ENCODE assay signal across 8 cellular contexts in genomic region chr14:71143391-71144290, GRCh38.
A peak's percentile ranks its signal among the peaks of the same experiment; 100 is the strongest.
DNase-seq lines count a peak whose midpoint lies in the region; ATAC-seq, FAIRE-seq and TF ChIP-seq lines count a peak whose summit lies in the region.

No MANE protein-coding gene starts in this region.

- intact Hi-C loops in HepG2 (cut with micrococcal nuclease; ENCODE audit: unreplicated experiment): loop anchor here (5.0 kb wide), 1 partner anchor 179 kb away; the partner anchor contains the start of gene SIPA1L1

- CTCF ChIA-PET in AG04450 (lab: Charles Lee): interaction anchor here (0.8 to 3.9 kb wide), 3 partner anchors 23 to 712 kb away, joined by 4 to 48 read pairs (median 5); no protein-coding TSS in a partner anchor
- CTCF ChIA-PET in HepG2 (lab: Yijun Ruan, JAX; ENCODE audit: low intra/inter-chr PET ratio, low total read pairs): no interaction called here

- H3K36me3 ChIP-seq in HepG2 (replicated peaks in 1 of 2; ENCODE audit: control insufficient read depth in 1 of 2, insufficient read depth in 2 of 2, low read length in 2 of 2): no peaks in the 10 kb centered on the region

- H3K27ac ChIP-seq in AG04450 (ENCODE audit: low read depth, low read length): peak overlapping the region; percentile 95
- no peak overlapping the region for H3K27ac ChIP-seq in HepG2 (ENCODE audit: extremely low read length, insufficient read depth, low read length)

- WGBS in HepG2 (ENCODE audit: low lambda C conversion rate): 12% methylated on average over 9 of the region's 9 CpGs

- H4K20me1 ChIP-seq in HepG2 (ENCODE audit: insufficient read depth, low read length): no peaks in the 10 kb centered on the region

- peak overlapping the region; percentile 25 for H3K4me2 ChIP-seq in HepG2 (ENCODE audit: low read depth, low read length)

- peak; percentile 72 for FAIRE-seq in HepG2 (lab: Jason Lieb, UNC)

- H3K27me3 ChIP-seq in AG04450 (ENCODE audit: control insufficient read depth, insufficient read depth, low read length) (no peaks in the 10 kb centered on the region), HepG2 (ENCODE audit: control insufficient read depth in 1 of 2, insufficient read depth in 2 of 2, low read length in 2 of 2) (no peaks in the 10 kb centered on the region)

- POLR2A ChIA-PET in AG04450 (lab: Yijun Ruan, JAX): interaction anchor here (1.3 kb wide), 1 partner anchor 178 kb away, joined by 14 read pairs; the partner anchor contains the start of gene SIPA1L1
- POLR2A ChIA-PET in HepG2 (lab: Yijun Ruan, JAX): no interaction called here

- ATAC-seq in HepG2 (peak; percentile 70), HG03469 (IDR thresholded peaks at IDR 0.05; ENCODE audit: unreplicated experiment) (no peak)

- H3K9me3 ChIP-seq in AG04450 (ENCODE audit: control insufficient read depth, insufficient read depth, low read length) (no peaks in the 10 kb centered on the region; the same call in none of the 2 replicates), HepG2 (ENCODE audit: low read length) (peaks cover 7% of the 10 kb centered on the region; the same call in 1 of the 2 replicates)

- no TSS peak for BruUV-seq in HepG2 (replicated peaks; lab: Mats Ljungman, UMichigan)

- TF ChIP-seq EP300 in HepG2 (IDR thresholded peaks at IDR 0.05; ENCODE audit: low read depth in 2 of 2, low read length in 2 of 2): peak in 1 of 2 experiments; percentile 47; a peak in 2 of 4 replicates
- peak; percentile 54; the same call in 1 of the 2 replicates for TF ChIP-seq EP300 in HepG2 (CRISPR knock-in tag; IDR thresholded peaks at IDR 0.05; ENCODE audit: borderline replicate concordance)

- no peak overlapping the region for H2AFZ ChIP-seq in HepG2 (ENCODE audit: low read length)

- no peaks in the 10 kb centered on the region for H3K79me2 ChIP-seq in HepG2 (ENCODE audit: insufficient read depth, low read length)

- TF ChIP-seq CTCF in AG04450 (IDR thresholded peaks at IDR 0.05; ENCODE audit: low read depth, low read length) (no peak), HepG2 (CRISPR knock-in tag; IDR thresholded peaks at IDR 0.05) (no peak)

- DNase-seq in AG04450 (ENCODE audit: low read depth, low spot score) (peak; percentile 15), HepG2 (ENCODE audit: low spot score) (peak; percentile 85), C1 segment of cervical spinal cord (lab: John Stamatoyannopoulos, UW) (no peak), NCI-H2029 (lab: John Stamatoyannopoulos, UW) (no peak), NCI-H2081 (lab: John Stamatoyannopoulos, UW) (no peak)
- DNase-seq in Jurkat, Clone E6-1 (ENCODE audit: low read depth, low spot score): peak; percentile 75
- DNase-seq in activated effector memory CD4-positive, alpha-beta T cell treated with anti-CD3 and anti-CD28 coated beads, Interleukin-2, amount 50 U/mL, for 16 hours: peak; percentile 64

- H3K9ac ChIP-seq in HepG2 (ENCODE audit: insufficient read depth, low read depth, low read length): no peak overlapping the region

- no peak for TF ChIP-seq POLR2A in HepG2 (IDR thresholded peaks at IDR 0.05; ENCODE audit: insufficient read depth in 1 of 2, low read depth in 2 of 2, low read length in 2 of 2)

- TF ChIP-seq RAD21 in HepG2 (CRISPR knock-in tag; IDR thresholded peaks at IDR 0.05): no peak

- in situ Hi-C loops in HepG2 (cut with HindIII; ENCODE audit: extremely low pct_ligation_motif_present, low pct_unique_long_range_greater_than_20kb): no loop called here

- peaks cover 63% of the 10 kb centered on the region for H3K4me1 ChIP-seq in HepG2 (ENCODE audit: insufficient read depth, low read length)

- H3K4me3 ChIP-seq in AG04450 (ENCODE audit: low read depth, low read length): no peak overlapping the region
- no peak overlapping the region for H3K4me3 ChIP-seq in Jurkat, Clone E6-1 (ENCODE audit: low read length)
- H3K4me3 ChIP-seq in HepG2 (replicated peaks in 1 of 3; ENCODE audit: insufficient read depth in 1 of 3, low read depth in 2 of 3, low read length in 3 of 3): no peak overlapping the region

TF ChIP-seq in HepG2, 621 proteins besides CTCF, POLR2A, EP300 and RAD21 (continues in another document):
- TF ChIP-seq RXRB (CRISPR knock-in tag; IDR thresholded peaks at IDR 0.05; ENCODE audit: borderline replicate concordance): peak; percentile 20; the same call in 1 of the 2 replicates
- TF ChIP-seq ARID5B (CRISPR knock-in tag; IDR thresholded peaks at IDR 0.05): peak; percentile 67; the same call in 1 of the 2 replicates
- no peak for TF ChIP-seq CEBPG (CRISPR knock-in tag; IDR thresholded peaks at IDR 0.05)
- 0 out of 2 replicates have a peak, but pooled peaks have one; percentile 21 for TF ChIP-seq HDAC2 (CRISPR knock-in tag; IDR thresholded peaks at IDR 0.05)
- TF ChIP-seq ZNF331 (CRISPR knock-in tag; IDR thresholded peaks at IDR 0.05): 0 out of 2 replicates have a peak, but pooled peaks have one; percentile 45
- 0 out of 2 replicates have a peak, but pooled peaks have one; percentile 11 for TF ChIP-seq TCF7 (IDR thresholded peaks at IDR 0.05; ENCODE audit: low read depth)
- TF ChIP-seq ZNF12 (CRISPR knock-in tag; IDR thresholded peaks at IDR 0.05): 0 out of 2 replicates have a peak, but pooled peaks have one; percentile 12
- no peak for TF ChIP-seq RFX5 (IDR thresholded peaks at IDR 0.05; ENCODE audit: low read depth, low read length)
- TF ChIP-seq HCFC1 (IDR thresholded peaks at IDR 0.05; ENCODE audit: low read depth, low read length): no peak
- peak; percentile 69; the same call in 1 of the 2 replicates for TF ChIP-seq SOX5 (CRISPR knock-in tag; IDR thresholded peaks at IDR 0.05; ENCODE audit: borderline replicate concordance)
- peak; percentile 15; the same call in 1 of the 2 replicates for TF ChIP-seq ZFP1 (CRISPR knock-in tag; IDR thresholded peaks at IDR 0.05)
- no peak; the same call in 1 of the 2 replicates for TF ChIP-seq JUN (CRISPR knock-in tag; IDR thresholded peaks at IDR 0.05)
- TF ChIP-seq ZNF326 (CRISPR knock-in tag; IDR thresholded peaks at IDR 0.05; ENCODE audit: borderline replicate concordance): no peak
- TF ChIP-seq PATZ1 (CRISPR knock-in tag; IDR thresholded peaks at IDR 0.05): no peak
- peak; percentile 80; the same call in 1 of the 2 replicates for TF ChIP-seq FOSL1 (CRISPR knock-in tag; IDR thresholded peaks at IDR 0.05; ENCODE audit: borderline replicate concordance)
- no peak for TF ChIP-seq HNRNPH1 (optimal IDR thresholded peaks at IDR 0.05; ENCODE audit: low read depth, low read length)
- TF ChIP-seq ZNF446 (CRISPR knock-in tag; IDR thresholded peaks at IDR 0.05): no peak
- no peak for TF ChIP-seq HOXA5 (CRISPR knock-in tag; IDR thresholded peaks at IDR 0.05)
- TF ChIP-seq TRIM24 (CRISPR knock-in tag; IDR thresholded peaks at IDR 0.05): no peak
- peak; percentile 69 for TF ChIP-seq GATAD2A (CRISPR knock-in tag; IDR thresholded peaks at IDR 0.05)
- no peak for TF ChIP-seq TRIM22 (IDR thresholded peaks at IDR 0.05)

Comparison
In these comparisons a context has a peak if more than half of its experiments do, and no peak if none do; other contexts are left out.
1. DNase-seq: peak in AG04450 (single experiment), Jurkat, Clone E6-1 (single experiment), activated effector memory CD4-positive, alpha-beta T cell treated with anti-CD3 and anti-CD28 coated beads, Interleukin-2, amount 50 U/mL, for 16 hours (single experiment) and HepG2 (single experiment); none in C1 segment of cervical spinal cord (0 of 14), NCI-H2029 (single experiment) and NCI-H2081 (0 of 2).